8 cellular contexts compared by ENCODE assay signal in genomic region chr22:36323182-36323854, GRCh38.
A peak's percentile ranks its signal among the peaks of the same experiment; 100 is the strongest.
DNase-seq lines count a peak whose midpoint lies in the region; ATAC-seq, FAIRE-seq and TF ChIP-seq lines count a peak whose summit lies in the region.

No MANE protein-coding gene starts in this region.

- H3K4me3 ChIP-seq in ascending aorta (peak overlapping the region in 1 of 2 donors; percentile 8), right cardiac atrium (ENCODE audit: low read length) (no peak overlapping the region), small intestine (ENCODE audit: low read depth in 1 of 2, low read length in 2 of 2) (no peak overlapping the region)

- H3K4me1 ChIP-seq in ascending aorta = peaks cover 43 to 72% of the 10 kb centered on the region in 2 donors
- H3K4me1 ChIP-seq in right cardiac atrium (ENCODE audit: control insufficient read depth, insufficient read depth, low read length) = peaks cover 38% of the 10 kb centered on the region
- H3K4me1 ChIP-seq in small intestine (ENCODE audit: control insufficient read depth in 2 of 2, insufficient read depth in 1 of 2, low read depth in 1 of 2, low read length in 1 of 2) = peaks cover 0 to 2% of the 10 kb centered on the region in 2 donors

- H3K36me3 ChIP-seq in ascending aorta (peaks cover 83 to 86% of the 10 kb centered on the region in 2 donors), small intestine (ENCODE audit: control insufficient read depth in 2 of 2, insufficient read depth in 2 of 2, low read length in 2 of 2) (peaks cover 26 to 37% of the 10 kb centered on the region in 2 donors)

- ATAC-seq in right cardiac atrium (peak; percentile 59 to 69), SK-N-SH treated with all-trans-retinoic acid at 6 μM for 48 hours (no peak), HG03460 (IDR thresholded peaks at IDR 0.05; ENCODE audit: unreplicated experiment) (no peak)

- H3K27me3 ChIP-seq in ascending aorta = no peaks in the 10 kb centered on the region
- H3K27me3 ChIP-seq in right cardiac atrium (ENCODE audit: control insufficient read depth, insufficient read depth) = no peaks in the 10 kb centered on the region
- H3K27me3 ChIP-seq in small intestine (ENCODE audit: control insufficient read depth in 2 of 2, insufficient read depth in 2 of 2, low read length in 2 of 2) = no peaks in the 10 kb centered on the region

- H3K9me3 ChIP-seq in ascending aorta (no peaks in the 10 kb centered on the region), right cardiac atrium (ENCODE audit: control insufficient read depth, low read length) (no peaks in the 10 kb centered on the region), small intestine (ENCODE audit: control insufficient read depth, low read depth) (no peaks in the 10 kb centered on the region)

- intact Hi-C loops in ascending aorta (cut with DNase I) = loop anchor here (2.0 kb wide), 1 partner anchor 147 kb away; no protein-coding TSS in a partner anchor
- intact Hi-C loops in right cardiac atrium (cut with DNase I) = loop anchor here in 2 of 4 donors (5.0 kb wide), 2 partner anchors 64 to 144 kb away; partner anchors contain the start of gene MYH9 (in 1 of the 2)

- WGBS in right cardiac atrium = 37% methylated on average over 14 of the region's 14 CpGs
- 52 to 73% (median 67%) methylated on average over 14 of the region's 14 CpGs for WGBS in small intestine, 3 donors

- DNase-seq in H4 (ENCODE audit: low spot score) (peak; percentile 45), ascending aorta (ENCODE audit: low spot score in 2 of 2) (peak; percentile 69 to 96), right cardiac atrium (peak; percentile 83 to 88 (median 88)), small intestine (peak; percentile 16), NCI-H2196 treated with DMSO at 0.1 percent for 48 hours (lab: John Stamatoyannopoulos, UW; ENCODE audit: unreplicated experiment) (no peak)
- DNase-seq in stimulated activated CD4-positive, alpha-beta T cell treated with anti-CD3 and anti-CD28 coated beads, Interleukin-12 subunit alpha, Interleukin-12 subunit beta, amount 100 ng/mL, for 4 hours = no peak

- TF ChIP-seq CTCF in ascending aorta (IDR thresholded peaks at IDR 0.05) = peak in 2 of 3 experiments; percentile 9 to 14

- FAIRE-seq in small intestine (lab: Jason Lieb, UNC) = no peak

- H3K27ac ChIP-seq in ascending aorta = peak overlapping the region; percentile 98 to 99
- peak overlapping the region; percentile 99 for H3K27ac ChIP-seq in right cardiac atrium (ENCODE audit: low read length)
- peak overlapping the region; percentile 49 to 94 for H3K27ac ChIP-seq in small intestine (ENCODE audit: low read depth in 1 of 2, low read length in 1 of 2)

TF ChIP-seq in SK-N-SH treated with all-trans-retinoic acid at 6 μM for 48 hours, 23 proteins besides CTCF, POLR2A, EP300 and RAD21:
- TF ChIP-seq TSHZ2 (CRISPR knock-in tag; IDR thresholded peaks at IDR 0.05) (no peak), ISL1 (CRISPR knock-in tag; IDR thresholded peaks at IDR 0.05) (no peak), ESRRG (CRISPR knock-in tag; IDR thresholded peaks at IDR 0.05) (no peak), TCF4 (CRISPR knock-in tag; IDR thresholded peaks at IDR 0.05; ENCODE audit: borderline replicate concordance) (no peak), CREB5 (CRISPR knock-in tag; IDR thresholded peaks at IDR 0.05; ENCODE audit: low read depth) (no peak), ZNF70 (CRISPR knock-in tag; IDR thresholded peaks at IDR 0.05) (no peak), GLIS3 (CRISPR knock-in tag; IDR thresholded peaks at IDR 0.05) (no peak), ZFP3 (CRISPR knock-in tag; IDR thresholded peaks at IDR 0.05) (no peak), OSR1 (CRISPR knock-in tag; IDR thresholded peaks at IDR 0.05) (no peak), RARB (CRISPR knock-in tag; IDR thresholded peaks at IDR 0.05) (no peak), ZNF565 (CRISPR knock-in tag; conservative IDR thresholded peaks at IDR 0.05; ENCODE audit: low read depth) (no peak), POU6F1 (CRISPR knock-in tag; IDR thresholded peaks at IDR 0.05; ENCODE audit: borderline replicate concordance, low read depth) (no peak), CSRNP3 (CRISPR knock-in tag; IDR thresholded peaks at IDR 0.05) (no peak), PATZ1 (CRISPR knock-in tag; IDR thresholded peaks at IDR 0.05; ENCODE audit: borderline replicate concordance) (no peak), PPARA (CRISPR knock-in tag; IDR thresholded peaks at IDR 0.05; ENCODE audit: borderline replicate concordance) (no peak), TOX (CRISPR knock-in tag; IDR thresholded peaks at IDR 0.05; ENCODE audit: borderline replicate concordance) (no peak)

Comparison
In these comparisons a context has a peak if more than half of its experiments do, and no peak if none do; other contexts are left out.
1. DNase-seq: peak in H4 (single experiment), ascending aorta (2 of 2), right cardiac atrium (3 of 3) and small intestine (single experiment); none in NCI-H2196 treated with DMSO at 0.1 percent for 48 hours (single experiment) and stimulated activated CD4-positive, alpha-beta T cell treated with anti-CD3 and anti-CD28 coated beads, Interleukin-12 subunit alpha, Interleukin-12 subunit beta, amount 100 ng/mL, for 4 hours (single experiment).
2. ATAC-seq: peak in right cardiac atrium (2 of 2); none in SK-N-SH treated with all-trans-retinoic acid at 6 μM for 48 hours (single experiment) and HG03460 (single experiment).
3. Peak in every context shown above with its lines, with median percentiles within 50 percentile points of each other: H3K27ac ChIP-seq.